In genomic region chr14:97416550-97416949, GRCh38 we compare ENCODE assay signal across 29 cellular contexts.
"Had no signal": no experiment of that assay in that cellular context is flagged by ENCODE, and none has a peak within 500 bp of the region (broad histone marks: within the 10 kb centered on the region; RNA-seq: fewer than 3 reads in every experiment).

No MANE protein-coding gene starts in this region.

- H3K9me3 Mint-ChIP-seq: dendritic cell treated with granulocyte-macrophage colony-stimulating factor and Interleukin-4, amounts not matched to agents 40 ng/mL and 50 ng/mL, for 4 days; mesothelial cell of epicardium; natural killer cell treated with Interleukin-12 subunit alpha and Interleukin-12 subunit beta and Interleukin-15 and Interleukin-18, amount 100 ng/mL, for 72 hours; neural progenitor cell; stimulated activated effector memory CD8-positive, alpha-beta T cell treated with anti-CD3 and anti-CD28 coated beads, Interleukin-12 subunit alpha, Interleukin-12 subunit beta, amount 100 ng/mL, for 72 hours; type B pancreatic cell had no signal

- H3K36me3 Mint-ChIP-seq: mesothelial cell of epicardium; naive B cell; natural killer cell treated with Interleukin-12 subunit alpha and Interleukin-12 subunit beta and Interleukin-15 and Interleukin-18, amount 100 ng/mL, for 72 hours; neural progenitor cell; stimulated activated effector memory CD8-positive, alpha-beta T cell treated with anti-CD3 and anti-CD28 coated beads, Interleukin-12 subunit alpha, Interleukin-12 subunit beta, amount 100 ng/mL, for 72 hours; type B pancreatic cell had no signal

- H3K4me1 ChIP-seq: colonic mucosa, left lung, psoas muscle, testis had no signal

- ATAC-seq: heart right ventricle; left cardiac atrium; left lung; mucosa of descending colon; natural killer cell treated with Interleukin-12 subunit alpha and Interleukin-12 subunit beta and Interleukin-15 and Interleukin-18, amount 100 ng/mL, for 72 hours; psoas muscle; right cardiac atrium; stimulated activated effector memory CD8-positive, alpha-beta T cell treated with anti-CD3 and anti-CD28 coated beads, Interleukin-12 subunit alpha, Interleukin-12 subunit beta, amount 100 ng/mL, for 72 hours; stimulated activated naive CD8-positive, alpha-beta T cell treated with anti-CD3 and anti-CD28 coated beads, Interleukin-15, Interleukin-2, amounts not matched to agents 100 U/mL and 50 U/mL, for 24 hours had no signal

- H3K36me3 ChIP-seq: colonic mucosa, esophagus squamous epithelium, heart right ventricle, left lung, neural progenitor cell, ovary, sigmoid colon, tibial artery had no signal

- DNase-seq: colonic mucosa; effector CD8-positive, alpha-beta T cell; esophagus squamous epithelium; foreskin melanocyte; glutamatergic neuron; heart right ventricle; hippocampal formation; left cardiac atrium; left lung; mesenchymal stem cell; mucosa of descending colon; naive B cell; ovary; posterior cingulate gyrus; psoas muscle; right cardiac atrium; sigmoid colon; stimulated activated CD4-positive, alpha-beta T cell treated with anti-CD3 and anti-CD28 coated beads, Interleukin-2, amount 100 ng/mL, for 24 hours; stimulated activated CD4-positive, alpha-beta T cell treated with anti-CD3 and anti-CD28 coated beads, Interleukin-4, amount 100 ng/mL, for 24 hours; stimulated activated naive CD8-positive, alpha-beta T cell treated with anti-CD3 and anti-CD28 coated beads, Interleukin-15, Interleukin-2, amounts not matched to agents 100 U/mL and 50 U/mL, for 24 hours; substantia nigra; testis; tibial artery had no signal

- H3K27me3 ChIP-seq: ovary, testis had no signal

- H3K4me3 Mint-ChIP-seq: dendritic cell treated with granulocyte-macrophage colony-stimulating factor and Interleukin-4, amounts not matched to agents 40 ng/mL and 50 ng/mL, for 4 days; mesothelial cell of epicardium; natural killer cell treated with Interleukin-12 subunit alpha and Interleukin-12 subunit beta and Interleukin-15 and Interleukin-18, amount 100 ng/mL, for 72 hours; neural progenitor cell; stimulated activated effector memory CD8-positive, alpha-beta T cell treated with anti-CD3 and anti-CD28 coated beads, Interleukin-12 subunit alpha, Interleukin-12 subunit beta, amount 100 ng/mL, for 72 hours; type B pancreatic cell had no signal

- H3K4me1 Mint-ChIP-seq: naive B cell, neural progenitor cell had no signal

- H2AFZ ChIP-seq: neural progenitor cell had no signal

- H3K9ac ChIP-seq: neural progenitor cell had no signal

- H3K27ac Mint-ChIP-seq: dendritic cell treated with granulocyte-macrophage colony-stimulating factor and Interleukin-4, amounts not matched to agents 40 ng/mL and 50 ng/mL, for 4 days; mesothelial cell of epicardium; naive B cell; natural killer cell treated with Interleukin-12 subunit alpha and Interleukin-12 subunit beta and Interleukin-15 and Interleukin-18, amount 100 ng/mL, for 72 hours; neural progenitor cell; stimulated activated effector memory CD8-positive, alpha-beta T cell treated with anti-CD3 and anti-CD28 coated beads, Interleukin-12 subunit alpha, Interleukin-12 subunit beta, amount 100 ng/mL, for 72 hours; type B pancreatic cell had no signal

- H3K4me2 ChIP-seq: neural progenitor cell had no signal

- H3K27ac ChIP-seq: colonic mucosa, esophagus squamous epithelium, left lung, neural progenitor cell, ovary, psoas muscle, sigmoid colon, testis, tibial artery had no signal

- H3K9me3 ChIP-seq: colonic mucosa, esophagus squamous epithelium, heart right ventricle, left lung, mucosa of descending colon, ovary, psoas muscle, sigmoid colon, testis, tibial artery had no signal

- H3K4me3 ChIP-seq: colonic mucosa, esophagus squamous epithelium, heart right ventricle, left lung, mucosa of descending colon, neural progenitor cell, ovary, psoas muscle, sigmoid colon, testis, tibial artery had no signal
